In genomic region chr7:753190-753589, GRCh38 we compare ENCODE assay signal across 22 cellular contexts.
"Had no signal": no experiment of that assay in that cellular context is flagged by ENCODE, and none has a peak within 500 bp of the region (broad histone marks: within the 10 kb centered on the region; RNA-seq: fewer than 3 reads in every experiment).

No MANE protein-coding gene starts in this region.

- H3K27ac Mint-ChIP-seq: activated CD4-positive, alpha-beta memory T cell treated with anti-CD3 and anti-CD28 coated beads for 36 hours; activated naive CD4-positive, alpha-beta T cell treated with anti-CD3 and anti-CD28 coated beads, Interleukin-2, amount 50 U/mL, for 24 hours; memory B cell; progenitor cell of endocrine pancreas; stimulated activated naive CD8-positive, alpha-beta T cell treated with anti-CD3 and anti-CD28 coated beads, Interleukin-15, Interleukin-2, amounts not matched to agents 100 ng/mL and 50 ng/mL, for 24 hours had no signal

- H3K27me3 Mint-ChIP-seq: activated CD4-positive, alpha-beta memory T cell treated with anti-CD3 and anti-CD28 coated beads for 36 hours; activated naive CD4-positive, alpha-beta T cell treated with anti-CD3 and anti-CD28 coated beads, Interleukin-2, amount 50 U/mL, for 24 hours; central memory CD8-positive, alpha-beta T cell; memory B cell; progenitor cell of endocrine pancreas; stimulated activated naive CD8-positive, alpha-beta T cell treated with anti-CD3 and anti-CD28 coated beads, Interleukin-15, Interleukin-2, amounts not matched to agents 100 ng/mL and 50 ng/mL, for 24 hours had no signal

- H3K4me3 Mint-ChIP-seq: activated CD4-positive, alpha-beta memory T cell treated with anti-CD3 and anti-CD28 coated beads for 36 hours; activated naive CD4-positive, alpha-beta T cell treated with anti-CD3 and anti-CD28 coated beads, Interleukin-2, amount 50 U/mL, for 24 hours; central memory CD8-positive, alpha-beta T cell; memory B cell; stimulated activated naive CD8-positive, alpha-beta T cell treated with anti-CD3 and anti-CD28 coated beads, Interleukin-15, Interleukin-2, amounts not matched to agents 100 ng/mL and 50 ng/mL, for 24 hours had no signal

- H3K9me3 ChIP-seq: adrenal gland, ascending aorta, thyroid gland had no signal

- H3K4me1 ChIP-seq: adrenal gland, ascending aorta, foreskin keratinocyte had no signal

- H3K27me3 ChIP-seq: adrenal gland, ascending aorta, brain microvascular endothelial cell, foreskin keratinocyte, thyroid gland had no signal

- H3K27ac ChIP-seq: adrenal gland, ascending aorta, brain microvascular endothelial cell, foreskin keratinocyte, SK-N-MC, thyroid gland had no signal

- H3K4me3 ChIP-seq: adrenal gland, ascending aorta, SK-N-MC, thyroid gland had no signal

- ATAC-seq: foreskin keratinocyte had no signal

- DNase-seq: activated CD4-positive, alpha-beta memory T cell treated with anti-CD3 and anti-CD28 coated beads for 36 hours; activated CD4-positive, alpha-beta T cell treated with anti-CD3 and anti-CD28 coated beads for 48 hours; activated T-cell treated with anti-CD3 and anti-CD28 coated beads, Interleukin-2, amount 50 U/mL, for 48 hours; adrenal gland; brain microvascular endothelial cell; erythroblast; foreskin keratinocyte; hippocampal formation; occipital lobe; retina; stimulated activated CD4-positive, alpha-beta T cell treated with anti-CD3 and anti-CD28 coated beads, Interleukin-12 subunit alpha, Interleukin-12 subunit beta, amount 100 ng/mL, for 4 hours; stimulated activated CD4-positive, alpha-beta T cell treated with anti-CD3 and anti-CD28 coated beads, Interleukin-4, amount 100 ng/mL, for 4 hours; substantia nigra; T-helper 2 cell; thyroid gland had no signal

- H3K9me3 Mint-ChIP-seq: activated CD4-positive, alpha-beta memory T cell treated with anti-CD3 and anti-CD28 coated beads for 36 hours; activated naive CD4-positive, alpha-beta T cell treated with anti-CD3 and anti-CD28 coated beads, Interleukin-2, amount 50 U/mL, for 24 hours; central memory CD8-positive, alpha-beta T cell; memory B cell; stimulated activated naive CD8-positive, alpha-beta T cell treated with anti-CD3 and anti-CD28 coated beads, Interleukin-15, Interleukin-2, amounts not matched to agents 100 ng/mL and 50 ng/mL, for 24 hours had no signal

- H3K4me1 Mint-ChIP-seq: activated naive CD4-positive, alpha-beta T cell treated with anti-CD3 and anti-CD28 coated beads, Interleukin-2, amount 50 U/mL, for 24 hours; central memory CD8-positive, alpha-beta T cell; memory B cell had no signal
